ENCODE assay signal across 8 cellular contexts in the genomic region with DNA sequence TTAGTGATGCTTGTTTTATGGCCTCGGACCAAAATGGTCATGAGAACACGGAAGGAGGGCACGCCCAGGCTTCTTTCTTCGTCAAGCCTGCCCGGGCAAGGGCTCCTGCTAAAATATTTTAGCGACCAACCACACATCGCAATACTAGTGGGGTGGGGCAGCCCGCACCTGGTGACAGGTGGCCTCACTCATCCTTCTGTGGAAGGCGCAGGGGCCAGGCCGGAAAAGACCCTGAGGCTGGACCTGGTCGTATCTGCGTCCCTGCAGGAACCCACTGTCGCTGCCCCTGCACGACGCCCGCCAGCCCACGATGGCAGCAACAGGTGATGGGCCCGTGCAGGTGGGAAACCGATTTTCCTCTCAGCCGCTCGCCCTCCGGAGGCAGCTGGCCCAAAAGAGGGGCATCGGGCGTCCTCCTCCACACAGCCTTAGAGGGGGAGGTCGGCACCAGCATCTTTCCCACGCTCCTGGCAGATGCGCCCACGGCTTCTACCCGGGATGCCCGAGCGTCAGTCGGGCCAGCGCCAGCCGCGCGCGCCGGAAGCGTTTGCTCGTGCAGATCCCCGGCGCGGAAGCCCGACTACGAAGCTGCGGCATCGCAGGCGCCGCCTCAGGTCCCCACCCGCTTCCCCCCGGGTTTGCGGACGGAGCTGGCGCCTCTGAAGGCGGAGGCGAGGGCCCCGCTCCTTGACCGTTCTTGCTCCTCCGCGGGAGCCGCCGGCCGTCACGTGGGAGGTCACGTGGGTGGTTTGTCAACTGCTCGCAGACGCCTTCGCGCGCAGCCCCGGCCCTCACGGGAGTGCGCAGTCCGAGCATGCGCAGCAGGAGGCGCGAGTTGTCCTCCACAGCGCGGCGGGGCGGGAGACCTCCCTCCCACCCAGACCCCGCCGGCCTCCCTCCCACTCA. TPM values are rescaled to one million over a fixed set of nuclear protein-coding genes. Genes with fewer than 3 reads are reported as not detected.
A peak's percentile ranks its signal among the peaks of the same experiment; 100 is the strongest.
DNase-seq lines count a peak whose midpoint lies in the region; ATAC-seq and TF ChIP-seq lines count a peak whose summit lies in the region.

No MANE protein-coding gene starts in this region.

- H3K4me1 ChIP-seq in iPS-20b (ENCODE audit: insufficient read depth, low read length): 0 out of 2 replicates have a peak, but pooled peaks cover 3% of the 10 kb centered on the region
- H3K4me1 ChIP-seq in skeletal muscle satellite cell (ENCODE audit: control insufficient read depth, insufficient read depth, low read length): peaks cover 26% of the 10 kb centered on the region

- H3K9ac ChIP-seq in iPS-20b (ENCODE audit: low read depth, low read length): no peak overlapping the region; the same call in 1 of the 2 replicates
- peak overlapping the region; percentile 68 for H3K9ac ChIP-seq in skeletal muscle satellite cell (ENCODE audit: low read depth, low read length)

- H3K36me3 ChIP-seq in WERI-Rb-1 (no peaks in the 10 kb centered on the region), iPS-20b (ENCODE audit: insufficient read depth, low read depth, low read length) (no peaks in the 10 kb centered on the region), skeletal muscle satellite cell (ENCODE audit: insufficient read depth, low read length) (no peaks in the 10 kb centered on the region)

- H3K4me3 ChIP-seq in WERI-Rb-1 (ENCODE audit: low read depth, low read length) (peak overlapping the region; percentile 62), iPS-20b (ENCODE audit: low read length) (peak overlapping the region; percentile 66; the same call in 1 of the 2 replicates), skeletal muscle satellite cell (ENCODE audit: low read length) (peak overlapping the region; percentile 76)

- peak; percentile 63 for ATAC-seq in GM18511 (IDR thresholded peaks at IDR 0.05; ENCODE audit: unreplicated experiment)
- ATAC-seq in HG03060 (IDR thresholded peaks at IDR 0.05; ENCODE audit: low read depth, unreplicated experiment): peak; percentile 55
- ATAC-seq in HG03457 (IDR thresholded peaks at IDR 0.05; ENCODE audit: unreplicated experiment): no peak

- DNase-seq in NCI-H2171 (lab: John Stamatoyannopoulos, UW): peak; percentile 93
- peak; percentile 99 for DNase-seq in WERI-Rb-1
- peak; percentile 96 to 98 for DNase-seq in T47D (ENCODE audit: low read depth in 1 of 2, low spot score in 1 of 2)

- peak overlapping the region; percentile 90 for H3K4me2 ChIP-seq in skeletal muscle satellite cell (ENCODE audit: low read length)

- H3K27me3 ChIP-seq in WERI-Rb-1 (ENCODE audit: insufficient read depth, low read depth, severe bottlenecking) (no peaks in the 10 kb centered on the region), iPS-20b (ENCODE audit: insufficient read depth, low read length) (peaks cover 33% of the 10 kb centered on the region), skeletal muscle satellite cell (ENCODE audit: control insufficient read depth, insufficient read depth, low read length) (peaks cover 3% of the 10 kb centered on the region)

- H3K9me3 ChIP-seq in WERI-Rb-1 (ENCODE audit: severe bottlenecking): no peaks in the 10 kb centered on the region
- H3K9me3 ChIP-seq in iPS-20b (ENCODE audit: insufficient read depth, low read depth, low read length): no peaks in the 10 kb centered on the region
- no peaks in the 10 kb centered on the region for H3K9me3 ChIP-seq in skeletal muscle satellite cell (replicated peaks; ENCODE audit: low read length)

- TF ChIP-seq CTCF in WERI-Rb-1 (IDR thresholded peaks at IDR 0.05; ENCODE audit: low read depth, low read length): no peak

- H3K27ac ChIP-seq in WERI-Rb-1 (peak overlapping the region; percentile 90), iPS-20b (ENCODE audit: low read length) (no peak overlapping the region)

- in situ Hi-C loops in T47D (cut with HindIII; ENCODE audit: low pct_unique_long_range_greater_than_20kb, low sequenced_read_pairs): no loop called here

RNA-seq across cellular contexts. Expression of a gene that starts 22.8 kb away (rescaled TPM):
- 23.2 and 26.4 TPM in 2 replicates for total RNA-seq in skeletal muscle satellite cell (2012; rRNA removed)

RNA-seq across cellular contexts. Expression of a gene that starts 38.2 kb away (rescaled TPM):
- total RNA-seq in skeletal muscle satellite cell (2012; rRNA removed): 21.8 and 28.6 TPM in 2 replicates

RNA-seq across cellular contexts. Expression of a gene that starts 46.2 kb away (rescaled TPM):
- total RNA-seq in skeletal muscle satellite cell (2012; rRNA removed): 50.5 and 54.2 TPM in 2 replicates
